In genomic region chr3:49673131-49673714, GRCh38 we compare ENCODE assay signal across 8 cellular contexts. TPM values are rescaled to one million over a fixed set of nuclear protein-coding genes. Genes with fewer than 3 reads are reported as not detected.
DNase-seq lines count a peak whose midpoint lies in the region; FAIRE-seq and TF ChIP-seq lines count a peak whose summit lies in the region.

No MANE protein-coding gene starts in this region.

- peaks cover 9 to 23% of the 10 kb centered on the region in 2 donors for H3K36me3 ChIP-seq in kidney (ENCODE audit: control insufficient read depth in 1 of 2, insufficient read depth in 2 of 2, low read length in 2 of 2)

- H3K27ac ChIP-seq in kidney (ENCODE audit: low read depth in 2 of 2, low read length in 2 of 2), result peak overlapping the region; percentile 85 to 93
- H3K27ac ChIP-seq in substantia nigra (ENCODE audit: low read depth, low read length, poor library complexity, severe bottlenecking), result peak overlapping the region; percentile 89

- H3K4me1 Mint-ChIP-seq in activated naive CD8-positive, alpha-beta T cell treated with anti-CD3 and anti-CD28 coated beads for 36 hours, result peaks cover 24% of the 10 kb centered on the region

- DNase-seq in AG10803 (ENCODE audit: low read depth) (no peak), HFF-Myc (ENCODE audit: extremely low read depth, low read depth) (no peak), kidney (no peak), substantia nigra (lab: John Stamatoyannopoulos, UW) (no peak), DMS53 treated with DMSO at 0.1 percent for 48 hours (lab: John Stamatoyannopoulos, UW; ENCODE audit: unreplicated experiment) (no peak), NCI-H446 (lab: John Stamatoyannopoulos, UW) (no peak), DMS 273 treated with DMSO at 0.1 percent for 48 hours (lab: John Stamatoyannopoulos, UW) (no peak)
- peak; percentile 43 for DNase-seq in activated naive CD8-positive, alpha-beta T cell treated with anti-CD3 and anti-CD28 coated beads for 36 hours

- H3K9ac ChIP-seq in kidney (ENCODE audit: low read length in 2 of 2), result peak overlapping the region in 1 of 2 donors; percentile 71

- H3K9me3 Mint-ChIP-seq in activated naive CD8-positive, alpha-beta T cell treated with anti-CD3 and anti-CD28 coated beads for 36 hours, result no peaks in the 10 kb centered on the region

- H3K4me3 Mint-ChIP-seq in activated naive CD8-positive, alpha-beta T cell treated with anti-CD3 and anti-CD28 coated beads for 36 hours, result peak overlapping the region; percentile 91

- intact Hi-C loops in kidney (cut with DNase I), result no loop called here

- peak overlapping the region; percentile 96 for H3K27ac Mint-ChIP-seq in activated naive CD8-positive, alpha-beta T cell treated with anti-CD3 and anti-CD28 coated beads for 36 hours

- TF ChIP-seq CTCF in AG10803 (conservative IDR thresholded peaks at IDR 0.05; ENCODE audit: low read length) (no peak), HFF-Myc (IDR thresholded peaks at IDR 0.05; ENCODE audit: low read depth, low read length, missing control alignments) (no peak), kidney (IDR thresholded peaks at IDR 0.05; ENCODE audit: borderline replicate concordance, extremely low read depth, insufficient read depth) (no peak)

- H3K4me3 ChIP-seq in AG10803 (ENCODE audit: low read length) (peak overlapping the region; percentile 89), HFF-Myc (replicated peaks; ENCODE audit: low read depth, low read length) (peak overlapping the region; percentile 83), kidney (ENCODE audit: low read length in 2 of 2) (peak overlapping the region; percentile 75 to 82)

- no peaks in the 10 kb centered on the region for H3K9me3 ChIP-seq in kidney (ENCODE audit: control insufficient read depth in 1 of 2, low read length in 2 of 2)

- H3K27me3 Mint-ChIP-seq in activated naive CD8-positive, alpha-beta T cell treated with anti-CD3 and anti-CD28 coated beads for 36 hours, result no peaks in the 10 kb centered on the region

- peaks cover 15% of the 10 kb centered on the region for H3K36me3 Mint-ChIP-seq in activated naive CD8-positive, alpha-beta T cell treated with anti-CD3 and anti-CD28 coated beads for 36 hours

- FAIRE-seq in kidney (lab: Jason Lieb, UNC), result no peak

- H3K4me1 ChIP-seq in kidney (ENCODE audit: control insufficient read depth in 1 of 2, insufficient read depth in 1 of 2, low read depth in 1 of 2, low read length in 2 of 2), result peaks cover 31 to 35% of the 10 kb centered on the region in 2 donors

RNA-seq across cellular contexts. Expression of gene APEH, which starts 0.9 kb away (rescaled TPM):
- 100 to 1,000 TPM; 173 to 189 TPM for total RNA-seq in activated naive CD8-positive, alpha-beta T cell treated with anti-CD3 and anti-CD28 coated beads for 36 hours
- 143 TPM for total RNA-seq in kidney
- 138 TPM for polyA plus RNA-seq in kidney (ENCODE audit: insufficient read depth, low read depth, low replicate concordance)

RNA-seq across cellular contexts. Expression of gene MST1, which starts 16.1 kb away (rescaled TPM):
- 1 to 10 TPM; 6.7 to 8.4 TPM for total RNA-seq in activated naive CD8-positive, alpha-beta T cell treated with anti-CD3 and anti-CD28 coated beads for 36 hours
- 77.3 TPM for total RNA-seq in kidney
- polyA plus RNA-seq in kidney (ENCODE audit: insufficient read depth, low read depth, low replicate concordance), result 152 TPM

RNA-seq across cellular contexts. Expression of gene RNF123, which starts 16.1 kb away (rescaled TPM):
- 10 to 100 TPM; 32.4 to 35.5 TPM for total RNA-seq in activated naive CD8-positive, alpha-beta T cell treated with anti-CD3 and anti-CD28 coated beads for 36 hours
- total RNA-seq in kidney, result 43.7 TPM
- polyA plus RNA-seq in kidney (ENCODE audit: insufficient read depth, low read depth, low replicate concordance), result 41.7 TPM

RNA-seq across cellular contexts. Expression of gene AMIGO3, which starts 46.3 kb away (rescaled TPM):
- not detected for total RNA-seq in activated naive CD8-positive, alpha-beta T cell treated with anti-CD3 and anti-CD28 coated beads for 36 hours
- not detected for total RNA-seq in kidney
- 0.73 TPM for polyA plus RNA-seq in kidney (ENCODE audit: insufficient read depth, low read depth, low replicate concordance)

RNA-seq across cellular contexts. Expression of gene GMPPB, which starts 50.5 kb away (rescaled TPM):
- total RNA-seq in activated naive CD8-positive, alpha-beta T cell treated with anti-CD3 and anti-CD28 coated beads for 36 hours, result 10 to 100 TPM; 43.0 to 43.6 TPM
- 37.4 TPM for total RNA-seq in kidney
- 25.0 TPM for polyA plus RNA-seq in kidney (ENCODE audit: insufficient read depth, low read depth, low replicate concordance)
